Comparison of ENCODE assay signal across 20 cellular contexts in genomic region chr3:123595396-123595795, GRCh38. TPM values are rescaled to one million over a fixed set of nuclear protein-coding genes. Genes with fewer than 3 reads are reported as not detected.
DNase-seq lines count a peak whose midpoint lies in the region; ATAC-seq and TF ChIP-seq lines count a peak whose summit lies in the region.
"Had no signal": no experiment of that assay in that cellular context is flagged by ENCODE, and none has a peak within 500 bp of the region (broad histone marks: within the 10 kb centered on the region; RNA-seq: fewer than 3 reads in every experiment).

No MANE protein-coding gene starts in this region.

- H3K9me3 Mint-ChIP-seq in naive thymus-derived CD4-positive, alpha-beta T cell, result peaks cover 0 to 24% (median 7%) of the 10 kb centered on the region in 11 donors

- POLR2A ChIA-PET in naive thymus-derived CD4-positive, alpha-beta T cell (lab: Charles Lee), result no interaction called here

- TF ChIP-seq CTCF in BE2C (IDR thresholded peaks at IDR 0.05; ENCODE audit: low read depth, low read length) (no peak), VCaP (conservative IDR thresholded peaks at IDR 0.05) (no peak), tibial artery (IDR thresholded peaks at IDR 0.05) (no peak)

- H3K36me3 ChIP-seq in BE2C, result peaks cover 11% of the 10 kb centered on the region
- H3K36me3 ChIP-seq in naive thymus-derived CD4-positive, alpha-beta T cell (ENCODE audit: control insufficient read depth in 2 of 3, insufficient read depth in 3 of 3, low read length in 3 of 3), result no peaks in the 10 kb centered on the region
- H3K36me3 ChIP-seq in tibial artery, result peaks cover 0 to 4% (median 0%) of the 10 kb centered on the region in 3 donors

- no peak overlapping the region for H3K4me3 Mint-ChIP-seq in naive thymus-derived CD4-positive, alpha-beta T cell
- H3K4me3 Mint-ChIP-seq: B cell had no signal

- H3K4me1 ChIP-seq in BE2C (peaks cover 14% of the 10 kb centered on the region), tibial artery (no peaks in the 10 kb centered on the region)
- H3K4me1 ChIP-seq in naive thymus-derived CD4-positive, alpha-beta T cell (ENCODE audit: control insufficient read depth in 2 of 2, insufficient read depth in 2 of 2, low read length in 2 of 2), result no peaks in the 10 kb centered on the region

- H3K4me1 Mint-ChIP-seq in naive thymus-derived CD4-positive, alpha-beta T cell, result peaks cover 0 to 4% (median 0%) of the 10 kb centered on the region in 7 donors
- H3K4me1 Mint-ChIP-seq: B cell had no signal

- peaks cover 9 to 37% (median 25%) of the 10 kb centered on the region in 5 donors for H3K36me3 Mint-ChIP-seq in naive thymus-derived CD4-positive, alpha-beta T cell

- no peaks in the 10 kb centered on the region for H3K27me3 Mint-ChIP-seq in naive thymus-derived CD4-positive, alpha-beta T cell
- H3K27me3 Mint-ChIP-seq: B cell had no signal

- H3K27me3 ChIP-seq in BE2C, result no peaks in the 10 kb centered on the region
- no peaks in the 10 kb centered on the region for H3K27me3 ChIP-seq in naive thymus-derived CD4-positive, alpha-beta T cell (ENCODE audit: control insufficient read depth in 2 of 2, insufficient read depth in 2 of 2, low read length in 2 of 2)
- H3K27me3 ChIP-seq in tibial artery, result no peaks in the 10 kb centered on the region

- H3K9me3 ChIP-seq in BE2C (peaks cover 14% of the 10 kb centered on the region), tibial artery (no peaks in the 10 kb centered on the region)
- peaks cover 0 to 9% (median 4%) of the 10 kb centered on the region in 3 experiments for H3K9me3 ChIP-seq in naive thymus-derived CD4-positive, alpha-beta T cell (ENCODE audit: control insufficient read depth in 2 of 3, low read length in 3 of 3)

- no peak overlapping the region for H3K27ac Mint-ChIP-seq in naive thymus-derived CD4-positive, alpha-beta T cell
- H3K27ac Mint-ChIP-seq: B cell had no signal

- H3K27ac ChIP-seq in VCaP (peak overlapping the region; percentile 66), tibial artery (no peak overlapping the region)
- no peak overlapping the region for H3K27ac ChIP-seq in naive thymus-derived CD4-positive, alpha-beta T cell (ENCODE audit: low read depth, low read length)
- H3K27ac ChIP-seq: HL-60, RWPE1 had no signal

- peak; percentile 35 for DNase-seq in BE2C
- peak; percentile 65 for DNase-seq in NCI-H146 treated with DMSO at 0.1 percent for 48 hours (lab: John Stamatoyannopoulos, UW; ENCODE audit: unreplicated experiment)
- no peak for DNase-seq in left lobe of liver (ENCODE audit: low spot score)
- DNase-seq in naive thymus-derived CD4-positive, alpha-beta T cell, result no peak
- no peak for DNase-seq in tibial artery
- no peak for DNase-seq in GDM1 (lab: John Stamatoyannopoulos, UW)
- DNase-seq: EL; H7; KG1; NCI-H1105; NCI-H1694; NCI-H2081 treated with DMSO at 0.1 percent for 48 hours; NCI-H2171 treated with DMSO at 0.1 percent for 48 hours; NK-92 treated with Interleukin-12 subunit alpha and Interleukin-12 subunit beta, amount 100 ng/mL, for 24 hours; SHP77 treated with DMSO at 0.1 percent for 48 hours had no signal

- intact Hi-C loops in naive thymus-derived CD4-positive, alpha-beta T cell (cut with micrococcal nuclease), result no loop called here
- intact Hi-C loops in tibial artery (cut with DNase I; ENCODE audit: low total_unique reads), result no loop called here

- peak; percentile 77 for ATAC-seq in left lobe of liver
- no peak for ATAC-seq in GM19467 (IDR thresholded peaks at IDR 0.05; ENCODE audit: unreplicated experiment)
- no peak for ATAC-seq in naive thymus-derived CD4-positive, alpha-beta T cell

- CTCF ChIA-PET in naive thymus-derived CD4-positive, alpha-beta T cell (lab: Charles Lee), result no interaction called here

- H3K4me3 ChIP-seq in BE2C (ENCODE audit: low read depth, low read length) (no peak overlapping the region), tibial artery (no peak overlapping the region)
- no peak overlapping the region for H3K4me3 ChIP-seq in naive thymus-derived CD4-positive, alpha-beta T cell (ENCODE audit: low read length)

RNA-seq across cellular contexts. Expression of gene HACD2, which starts 10.5 kb away (rescaled TPM):
- 42.2 TPM for polyA plus RNA-seq in BE2C (2012; ENCODE audit: insufficient read depth, insufficient read length, low read depth)
- total RNA-seq in left lobe of liver, result 24.5 TPM
- 10 to 100 TPM; 15.9 to 28.3 (median 24.0) TPM for total RNA-seq in naive thymus-derived CD4-positive, alpha-beta T cell
- polyA plus RNA-seq in naive thymus-derived CD4-positive, alpha-beta T cell, result 10 to 100 TPM; 14.7 to 19.8 TPM

Comparison
In these comparisons a context has a peak if more than half of its experiments do, and no peak if none do; other contexts are left out.
1. DNase-seq: peak in BE2C (single experiment) and NCI-H146 treated with DMSO at 0.1 percent for 48 hours (single experiment); none in left lobe of liver (single experiment), naive thymus-derived CD4-positive, alpha-beta T cell (0 of 9), tibial artery (0 of 2) and GDM1 (single experiment).